Comparison of ENCODE assay signal across 9 cellular contexts in genomic region chr12:11729008-11729407, GRCh38.
DNase-seq lines count a peak whose midpoint lies in the region; ATAC-seq, FAIRE-seq and TF ChIP-seq lines count a peak whose summit lies in the region.
"Had no signal": no experiment of that assay in that cellular context is flagged by ENCODE, and none has a peak within 500 bp of the region (broad histone marks: within the 10 kb centered on the region; RNA-seq: fewer than 3 reads in every experiment).

No MANE protein-coding gene starts in this region.

- H3K36me3 ChIP-seq in right lobe of liver (no peaks in the 10 kb centered on the region), HepG2 (replicated peaks in 1 of 2; ENCODE audit: control insufficient read depth in 1 of 2, insufficient read depth in 2 of 2, low read length in 2 of 2) (no peaks in the 10 kb centered on the region), OCI-LY3 (replicated peaks; ENCODE audit: low read depth, low read length) (peaks cover 7% of the 10 kb centered on the region)

- in situ Hi-C loops in HepG2 (cut with HindIII; ENCODE audit: extremely low pct_ligation_motif_present, low pct_unique_long_range_greater_than_20kb): no loop called here

- no TSS peak for BruUV-seq in HepG2 (replicated peaks; lab: Mats Ljungman, UMichigan)

- CTCF ChIA-PET in HepG2 (lab: Yijun Ruan, JAX; ENCODE audit: low intra/inter-chr PET ratio, low total read pairs): no interaction called here

- H3K27ac Mint-ChIP-seq in osteocyte (ENCODE audit: unreplicated experiment): no peak overlapping the region

- no peaks in the 10 kb centered on the region for H3K9me3 ChIP-seq in right lobe of liver
- no peaks in the 10 kb centered on the region for H3K9me3 ChIP-seq in HepG2 (ENCODE audit: low read length)
- H3K9me3 ChIP-seq in OCI-LY3 (ENCODE audit: insufficient read depth, low read length): no peaks in the 10 kb centered on the region

- no peaks in the 10 kb centered on the region for H3K27me3 Mint-ChIP-seq in osteocyte (ENCODE audit: unreplicated experiment)

- TF ChIP-seq RAD21 in HepG2 (CRISPR knock-in tag; IDR thresholded peaks at IDR 0.05): no peak

- H2AFZ ChIP-seq in HepG2 (ENCODE audit: low read length) (no peak overlapping the region), OCI-LY3 (ENCODE audit: low read depth, low read length) (no peak overlapping the region)

- H3K27me3 ChIP-seq in right lobe of liver (no peaks in the 10 kb centered on the region), HepG2 (ENCODE audit: control insufficient read depth in 1 of 2, insufficient read depth in 2 of 2, low read length in 2 of 2) (no peaks in the 10 kb centered on the region), OCI-LY3 (ENCODE audit: low read depth, low read length) (no peaks in the 10 kb centered on the region)

- intact Hi-C loops in right lobe of liver (cut with DNase I): no loop called here
- intact Hi-C loops in HepG2 (cut with micrococcal nuclease; ENCODE audit: unreplicated experiment): no loop called here

- H3K4me3 ChIP-seq in right lobe of liver: no peak overlapping the region
- no peak overlapping the region for H3K4me3 ChIP-seq in HepG2 (replicated peaks in 1 of 3; ENCODE audit: insufficient read depth in 1 of 3, low read depth in 2 of 3, low read length in 3 of 3)
- peak overlapping the region; percentile 2; the same call in 1 of the 2 replicates for H3K4me3 ChIP-seq in OCI-LY3 (ENCODE audit: low read length)

- no peak overlapping the region for H3K27ac ChIP-seq in right lobe of liver
- H3K27ac ChIP-seq in HepG2 (ENCODE audit: extremely low read length, insufficient read depth, low read length): no peak overlapping the region
- peak overlapping the region; percentile 94 for H3K27ac ChIP-seq in OCI-LY3 (ENCODE audit: low read length)

- H3K9me3 Mint-ChIP-seq in osteocyte (ENCODE audit: unreplicated experiment): no peaks in the 10 kb centered on the region

- H3K4me2 ChIP-seq in HepG2 (ENCODE audit: low read depth, low read length) (no peak overlapping the region), OCI-LY3 (ENCODE audit: low read length) (peak overlapping the region; percentile 84)

- no peaks in the 10 kb centered on the region for H4K20me1 ChIP-seq in HepG2 (ENCODE audit: insufficient read depth, low read length)
- peaks cover 9% of the 10 kb centered on the region; the same call in 1 of the 2 replicates for H4K20me1 ChIP-seq in OCI-LY3 (ENCODE audit: insufficient read depth, low read length)

- H3K9ac ChIP-seq in HepG2 (ENCODE audit: insufficient read depth, low read depth, low read length) (no peak overlapping the region), OCI-LY3 (ENCODE audit: low read length) (peak overlapping the region; percentile 92)

- H3K79me2 ChIP-seq in HepG2 (ENCODE audit: insufficient read depth, low read length): no peaks in the 10 kb centered on the region
- peaks cover 69% of the 10 kb centered on the region for H3K79me2 ChIP-seq in OCI-LY3 (ENCODE audit: low read length)

- no peak for FAIRE-seq in HepG2 (lab: Jason Lieb, UNC)
- FAIRE-seq: colon had no signal

- no peak for TF ChIP-seq CTCF in right lobe of liver (IDR thresholded peaks at IDR 0.05)
- no peak for TF ChIP-seq CTCF in HepG2 (CRISPR knock-in tag; IDR thresholded peaks at IDR 0.05)
- TF ChIP-seq CTCF in OCI-LY3 (IDR thresholded peaks at IDR 0.05; ENCODE audit: low read depth, low read length): no peak
- no peak for TF ChIP-seq CTCF in osteocyte (IDR thresholded peaks at IDR 0.05)

- peak in 3 of 4 donors; percentile 13 to 27 (median 16) for ATAC-seq in right lobe of liver
- ATAC-seq in HepG2: no peak
- no peak for ATAC-seq in GM18517 (IDR thresholded peaks at IDR 0.05; ENCODE audit: unreplicated experiment)

- TF ChIP-seq EP300 in HepG2 (IDR thresholded peaks at IDR 0.05; ENCODE audit: low read depth in 2 of 2, low read length in 2 of 2) (no peak), HepG2 (CRISPR knock-in tag; IDR thresholded peaks at IDR 0.05; ENCODE audit: borderline replicate concordance) (no peak)

- no peak for TF ChIP-seq POLR2A in right lobe of liver (IDR thresholded peaks at IDR 0.05)
- TF ChIP-seq POLR2A in HepG2 (IDR thresholded peaks at IDR 0.05; ENCODE audit: insufficient read depth in 1 of 2, low read depth in 2 of 2, low read length in 2 of 2): no peak

- H3K36me3 Mint-ChIP-seq in osteocyte (ENCODE audit: unreplicated experiment): no peaks in the 10 kb centered on the region

- peaks cover 62% of the 10 kb centered on the region for H3K4me1 Mint-ChIP-seq in osteocyte (ENCODE audit: unreplicated experiment)

- H3K4me1 ChIP-seq in right lobe of liver (peaks cover 0 to 27% (median 4%) of the 10 kb centered on the region in 4 donors), HepG2 (ENCODE audit: insufficient read depth, low read length) (peaks cover 22% of the 10 kb centered on the region), OCI-LY3 (ENCODE audit: low read length) (peaks cover 99% of the 10 kb centered on the region)

- H3K4me3 Mint-ChIP-seq in osteocyte (ENCODE audit: unreplicated experiment): no peak overlapping the region

- POLR2A ChIA-PET in HepG2 (lab: Yijun Ruan, JAX): no interaction called here

- WGBS in right lobe of liver (ENCODE audit: insufficient coverage, low coverage, low lambda C conversion rate, missing lambda C conversion rate): 49% methylated on average over 4 of the region's 4 CpGs
- 79% methylated on average over 2 of the region's 4 CpGs for WGBS in HepG2 (ENCODE audit: low lambda C conversion rate)

- DNase-seq in right lobe of liver (no peak), HepG2 (ENCODE audit: low spot score) (no peak), kidney tubule cell (ENCODE audit: low spot score) (peak; percentile 54), NCI-H748 (lab: John Stamatoyannopoulos, UW; ENCODE audit: unreplicated experiment) (no peak), osteocyte (ENCODE audit: extremely low spot score, unreplicated experiment) (no peak), KG1 (lab: John Stamatoyannopoulos, UW) (no peak)

TF ChIP-seq in HepG2, 621 proteins besides CTCF, POLR2A, EP300 and RAD21:
- TF ChIP-seq ATF6 (CRISPR knock-in tag; conservative IDR thresholded peaks at IDR 0.05) (no peak), MTF1 (CRISPR knock-in tag; IDR thresholded peaks at IDR 0.05) (no peak), XRCC5 (optimal IDR thresholded peaks at IDR 0.05; ENCODE audit: low read length) (no peak)

Comparison
In these comparisons a context has a peak if more than half of its experiments do, and no peak if none do; other contexts are left out.
1. ATAC-seq: peak in right lobe of liver (3 of 4); none in HepG2 (single experiment) and GM18517 (single experiment).